2 cellular contexts compared by ENCODE assay signal in the genomic region with DNA sequence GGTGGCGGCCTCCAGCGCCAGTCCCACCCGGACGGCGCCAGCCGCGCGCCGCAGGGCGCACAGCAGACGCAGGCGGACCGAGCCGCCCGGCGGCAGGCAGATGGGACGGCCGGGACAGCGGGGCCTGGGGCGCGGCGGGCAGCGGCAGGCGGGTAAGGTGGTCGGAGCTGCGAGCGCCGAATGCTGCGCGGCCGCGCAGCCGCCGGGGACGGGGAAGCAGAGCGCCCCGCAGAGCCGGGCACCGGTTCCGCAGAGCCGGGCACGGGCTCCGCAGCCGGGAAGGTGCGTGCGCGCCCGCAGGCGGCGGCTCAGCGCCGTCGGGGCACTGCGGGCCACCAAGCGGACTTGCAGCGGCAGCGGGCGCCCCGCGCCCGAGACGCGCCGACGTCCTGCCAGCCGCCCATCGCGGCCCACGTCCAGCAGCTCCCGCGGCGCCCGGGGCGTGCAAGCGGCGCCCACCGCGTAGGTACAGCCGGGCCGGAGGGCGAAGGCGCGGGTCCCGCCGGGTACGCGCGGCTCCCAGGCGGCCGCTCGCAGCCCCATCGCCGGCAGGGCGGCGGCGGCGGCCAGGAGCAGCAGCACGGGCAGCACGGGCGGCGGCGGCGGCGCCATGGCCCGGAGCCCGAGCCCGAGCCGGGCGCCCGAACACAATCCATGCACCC.
TF ChIP-seq lines count a peak whose summit lies in the region.

No MANE protein-coding gene starts in this region.

TF ChIP-seq in IMR-90, 13 proteins besides CTCF, POLR2A, EP300 and RAD21:
- no peak for TF ChIP-seq FOS (IDR thresholded peaks at IDR 0.05; ENCODE audit: low read depth, low read length)
- no peak for TF ChIP-seq NFE2L2 (IDR thresholded peaks at IDR 0.05; ENCODE audit: low read depth, low read length)
- no peak for TF ChIP-seq RCOR1 (IDR thresholded peaks at IDR 0.05; ENCODE audit: insufficient replicate concordance, low read length)
- TF ChIP-seq, protein P1, sequence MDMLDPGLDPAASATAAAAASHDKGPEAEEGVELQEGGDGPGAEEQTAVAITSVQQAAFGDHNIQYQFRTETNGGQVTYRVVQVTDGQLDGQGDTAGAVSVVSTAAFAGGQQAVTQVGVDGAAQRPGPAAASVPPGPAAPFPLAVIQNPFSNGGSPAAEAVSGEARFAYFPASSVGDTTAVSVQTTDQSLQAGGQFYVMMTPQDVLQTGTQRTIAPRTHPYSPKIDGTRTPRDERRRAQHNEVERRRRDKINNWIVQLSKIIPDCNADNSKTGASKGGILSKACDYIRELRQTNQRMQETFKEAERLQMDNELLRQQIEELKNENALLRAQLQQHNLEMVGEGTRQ (IDR thresholded peaks at IDR 0.05; ENCODE audit: low read depth, low read length): no peak
- no peak for TF ChIP-seq MAZ (IDR thresholded peaks at IDR 0.05; ENCODE audit: borderline replicate concordance, low read depth, low read length)
- no peak for TF ChIP-seq MXI1 (IDR thresholded peaks at IDR 0.05; ENCODE audit: borderline replicate concordance, low read depth, low read length)

TF ChIP-seq in endothelial cell of umbilical vein, 7 proteins besides CTCF, POLR2A, EP300 and RAD21:
- TF ChIP-seq JUN (IDR thresholded peaks at IDR 0.05; ENCODE audit: borderline replicate concordance, insufficient read depth, insufficient read length, low read depth): no peak
- peak; percentile 93 for TF ChIP-seq EZH2 (IDR thresholded peaks at IDR 0.05; ENCODE audit: borderline replicate concordance, low read depth, low read length, severe bottlenecking)
